ENCODE assay signal across 10 cellular contexts in the genomic region with DNA sequence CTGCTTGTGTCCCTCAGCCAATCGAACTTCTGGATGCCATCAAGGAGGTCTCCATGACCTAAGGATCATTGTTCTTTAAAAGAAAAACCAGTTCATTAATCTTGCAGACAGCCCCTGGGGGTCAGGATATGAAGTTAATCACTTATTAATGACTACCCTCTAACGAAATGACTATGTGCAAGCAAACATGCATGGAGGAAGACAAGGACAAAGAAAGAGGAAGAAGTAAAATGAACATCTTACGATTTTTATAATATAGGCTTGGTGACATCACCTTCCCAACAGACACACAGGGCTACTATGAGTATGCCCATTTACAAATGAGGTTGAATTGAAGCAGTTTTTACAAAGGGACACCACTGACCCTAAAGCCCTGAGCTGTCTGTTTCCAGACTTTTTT.
DNase-seq lines count a peak whose midpoint lies in the region; ATAC-seq and TF ChIP-seq lines count a peak whose summit lies in the region.
"Had no signal": no experiment of that assay in that cellular context is flagged by ENCODE, and none has a peak within 500 bp of the region (broad histone marks: within the 10 kb centered on the region; RNA-seq: fewer than 3 reads in every experiment).

No MANE protein-coding gene starts in this region.

- H3K36me3 ChIP-seq in RWPE2 (ENCODE audit: low read depth) (no peaks in the 10 kb centered on the region), right atrium auricular region (no peaks in the 10 kb centered on the region)

- CTCF ChIA-PET in CD4-positive, alpha-beta T cell (lab: Charles Lee), result interaction anchor here (1.1 kb wide), 1 partner anchor 207 kb away, joined by 4 read pairs; no protein-coding TSS in a partner anchor

- POLR2A ChIA-PET in CD4-positive, alpha-beta T cell (lab: Charles Lee), result interaction anchor here (1.1 to 3.7 kb wide), 2 partner anchors 16 to 147 kb away, joined by 3 to 44 read pairs; no protein-coding TSS in a partner anchor

- peaks cover 93% of the 10 kb centered on the region for H3K4me1 Mint-ChIP-seq in CD4-positive, alpha-beta T cell (ENCODE audit: low read depth)
- H3K4me1 Mint-ChIP-seq in immature natural killer cell, result peaks cover 86 to 98% of the 10 kb centered on the region in 2 donors

- no peak for DNase-seq in CD4-positive, alpha-beta T cell
- DNase-seq in RWPE2 (ENCODE audit: low spot score) (no peak), immature natural killer cell (no peak), right atrium auricular region (ENCODE audit: low spot score) (no peak), dermis blood vessel endothelial cell (no peak)
- DNase-seq: NCI-H1417 treated with DMSO at 0.1 percent for 48 hours, NCI-H748 treated with DMSO at 0.1 percent for 48 hours had no signal

- no peaks in the 10 kb centered on the region for H3K9me3 ChIP-seq in CD4-positive, alpha-beta T cell (ENCODE audit: control insufficient read depth, low read length)
- H3K9me3 ChIP-seq in RWPE2 (ENCODE audit: severe bottlenecking) (no peaks in the 10 kb centered on the region), right atrium auricular region (no peaks in the 10 kb centered on the region)

- H3K27me3 ChIP-seq in CD4-positive, alpha-beta T cell (ENCODE audit: control insufficient read depth, insufficient read depth, low read length), result no peaks in the 10 kb centered on the region
- H3K27me3 ChIP-seq in RWPE2 (ENCODE audit: insufficient read depth, poor library complexity, severe bottlenecking) (no peaks in the 10 kb centered on the region), right atrium auricular region (no peaks in the 10 kb centered on the region)

- TF ChIP-seq CTCF in CD4-positive, alpha-beta T cell (IDR thresholded peaks at IDR 0.05), result no peak
- TF ChIP-seq CTCF in RWPE2 (IDR thresholded peaks at IDR 0.05; ENCODE audit: poor library complexity, severe bottlenecking), result no peak
- no peak for TF ChIP-seq CTCF in right atrium auricular region (IDR thresholded peaks at IDR 0.05)

- peak overlapping the region; percentile 87 for H3K27ac Mint-ChIP-seq in CD4-positive, alpha-beta T cell
- H3K27ac Mint-ChIP-seq in immature natural killer cell, result peak overlapping the region; percentile 95 to 97 (median 96)
- H3K27ac Mint-ChIP-seq: mesothelial cell of epicardium had no signal

- no peaks in the 10 kb centered on the region for H3K9me3 Mint-ChIP-seq in CD4-positive, alpha-beta T cell
- peaks cover 0 to 3% (median 0%) of the 10 kb centered on the region in 6 donors for H3K9me3 Mint-ChIP-seq in immature natural killer cell
- H3K9me3 Mint-ChIP-seq: mesothelial cell of epicardium had no signal

- H3K4me1 ChIP-seq in RWPE2 (ENCODE audit: insufficient read depth, poor library complexity, severe bottlenecking) (peaks cover 15% of the 10 kb centered on the region), right atrium auricular region (peaks cover 0 to 30% of the 10 kb centered on the region in 2 donors)

- H3K4me3 Mint-ChIP-seq in CD4-positive, alpha-beta T cell, result peak overlapping the region; percentile 8
- H3K4me3 Mint-ChIP-seq in immature natural killer cell, result peak overlapping the region; percentile 0 to 92 (median 52)
- H3K4me3 Mint-ChIP-seq: mesothelial cell of epicardium had no signal

- peaks cover 39% of the 10 kb centered on the region for H3K36me3 Mint-ChIP-seq in CD4-positive, alpha-beta T cell (ENCODE audit: low read depth)
- H3K36me3 Mint-ChIP-seq in immature natural killer cell, result peaks cover 21 to 27% (median 24%) of the 10 kb centered on the region in 3 donors
- H3K36me3 Mint-ChIP-seq: mesothelial cell of epicardium had no signal

- peak overlapping the region; percentile 14 for H3K27ac ChIP-seq in CD4-positive, alpha-beta T cell (ENCODE audit: low read depth, low read length)
- H3K27ac ChIP-seq in RWPE2 (ENCODE audit: poor library complexity, severe bottlenecking) (peak overlapping the region; percentile 16), right atrium auricular region (no peak overlapping the region)

- H3K4me3 ChIP-seq in RWPE2 (ENCODE audit: severe bottlenecking), result no peak overlapping the region
- H3K4me3 ChIP-seq in right atrium auricular region, result no peak overlapping the region

- no peak for ATAC-seq in CD4-positive, alpha-beta T cell (ENCODE audit: poor library complexity)
- ATAC-seq in GM21423 (IDR thresholded peaks at IDR 0.05; ENCODE audit: unreplicated experiment), result peak; percentile 10
- no peak for ATAC-seq in RWPE2 (ENCODE audit: low read depth)
- ATAC-seq in HG03460 (IDR thresholded peaks at IDR 0.05; ENCODE audit: unreplicated experiment), result no peak

- H3K27me3 Mint-ChIP-seq in CD4-positive, alpha-beta T cell, result no peaks in the 10 kb centered on the region
- H3K27me3 Mint-ChIP-seq in immature natural killer cell (ENCODE audit: low read depth in 3 of 3), result peaks cover 2 to 6% (median 3%) of the 10 kb centered on the region in 3 donors

- intact Hi-C loops in CD4-positive, alpha-beta T cell (cut with DNase I, micrococcal nuclease), result loop anchor here (5.0 kb wide), 2 partner anchors 109 to 159 kb away; no protein-coding TSS in a partner anchor

Comparison
In these comparisons a context has a peak if more than half of its experiments do, and no peak if none do; other contexts are left out.
1. H3K27ac ChIP-seq: peak in CD4-positive, alpha-beta T cell (single experiment) and RWPE2 (single experiment); none in right atrium auricular region (0 of 2).